ENCODE assay signal across 12 cellular contexts in genomic region chr1:231817813-231818212, GRCh38.
"Had no signal": no experiment of that assay in that cellular context is flagged by ENCODE, and none has a peak within 500 bp of the region (broad histone marks: within the 10 kb centered on the region; RNA-seq: fewer than 3 reads in every experiment).

No MANE protein-coding gene starts in this region.

- H3K9me3 ChIP-seq: adrenal gland, thyroid gland, uterus had no signal

- H2AFZ ChIP-seq: parathyroid adenoma had no signal

- H3K4me2 ChIP-seq: smooth muscle cell had no signal

- H3K27ac ChIP-seq: adrenal gland, parathyroid adenoma, thyroid gland, uterus had no signal

- DNase-seq: activated CD4-positive, CD25-positive, alpha-beta regulatory T cell; activated naive CD4-positive, alpha-beta T cell treated with anti-CD3 and anti-CD28 coated beads, Interleukin-2, amount 50 U/mL, for 16 hours; adrenal gland; endodermal cell; erythroblast; head of caudate nucleus; naive thymus-derived CD4-positive, alpha-beta T cell; T-helper 2 cell; thyroid gland; uterus had no signal

- H3K9ac ChIP-seq: parathyroid adenoma had no signal

- H3K4me3 ChIP-seq: adrenal gland, smooth muscle cell, thyroid gland, uterus had no signal

- H3K4me1 ChIP-seq: parathyroid adenoma, thyroid gland, uterus had no signal

- H3K27me3 ChIP-seq: adrenal gland, thyroid gland, uterus had no signal

- H3K36me3 ChIP-seq: thyroid gland, uterus had no signal
